In genomic region chr10:44925224-44925623, GRCh38 we compare ENCODE assay signal across 2 cellular contexts.
TF ChIP-seq lines count a peak whose summit lies in the region.

No MANE protein-coding gene starts in this region.

TF ChIP-seq in HCT116, 20 proteins besides CTCF, POLR2A, EP300 and RAD21 (continued from another document):
- TF ChIP-seq REST (IDR thresholded peaks at IDR 0.05; ENCODE audit: low read depth) (no peak), SP1 (IDR thresholded peaks at IDR 0.05; ENCODE audit: low read depth) (no peak), EZH2phosphoT487 (IDR thresholded peaks at IDR 0.05; ENCODE audit: borderline replicate concordance) (no peak)

TF ChIP-seq in SK-N-SH treated with all-trans-retinoic acid at 6 μM for 48 hours, 23 proteins besides CTCF, POLR2A, EP300 and RAD21 (continued from another document):
- TF ChIP-seq TSHZ2 (CRISPR knock-in tag; IDR thresholded peaks at IDR 0.05) (no peak), RARB (CRISPR knock-in tag; IDR thresholded peaks at IDR 0.05) (no peak), ZNF70 (CRISPR knock-in tag; IDR thresholded peaks at IDR 0.05) (no peak)
